Comparison of ENCODE assay signal across 1 cellular context in genomic region chr2:10307561-10308156, GRCh38.
TF ChIP-seq lines count a peak whose summit lies in the region.

No MANE protein-coding gene starts in this region.

TF ChIP-seq in H1, 55 proteins besides CTCF, POLR2A, EP300 and RAD21:
- TF ChIP-seq EGR1 (IDR thresholded peaks at IDR 0.05; ENCODE audit: borderline replicate concordance, low read depth, low read length) (no peak), SIRT6 (IDR thresholded peaks at IDR 0.05; ENCODE audit: low read length) (no peak), SP2 (IDR thresholded peaks at IDR 0.05; ENCODE audit: low read length) (no peak), RXRA (IDR thresholded peaks at IDR 0.05; ENCODE audit: insufficient read depth, low read depth, low read length) (no peak), MAFK (IDR thresholded peaks at IDR 0.05; ENCODE audit: low read depth, low read length) (no peak), RFX5 (IDR thresholded peaks at IDR 0.05; ENCODE audit: borderline replicate concordance, low read depth, low read length) (no peak), SIN3A (conservative IDR thresholded peaks at IDR 0.05 in 1 of 2, IDR thresholded peaks at IDR 0.05 in 1 of 2; ENCODE audit: low read depth in 1 of 2, low read length in 2 of 2) (no peak), FOSL1 (IDR thresholded peaks at IDR 0.05; ENCODE audit: insufficient read depth, low read depth, low read length) (no peak), CTBP2 (IDR thresholded peaks at IDR 0.05; ENCODE audit: borderline replicate concordance, insufficient read depth, insufficient read length, low read length) (no peak), BACH1 (IDR thresholded peaks at IDR 0.05; ENCODE audit: low read length) (no peak), NANOG (IDR thresholded peaks at IDR 0.05; ENCODE audit: insufficient read depth, low read depth, low read length, poor library complexity, severe bottlenecking) (no peak), PHF8 (conservative IDR thresholded peaks at IDR 0.05; ENCODE audit: low read depth, low read length) (no peak), CHD1 (IDR thresholded peaks at IDR 0.05; ENCODE audit: low read depth, low read length) (no peak), GABPA (IDR thresholded peaks at IDR 0.05; ENCODE audit: borderline replicate concordance, insufficient read depth, low read length) (no peak), SP1 (IDR thresholded peaks at IDR 0.05; ENCODE audit: low read depth, low read length) (no peak)
